ENCODE assay signal across 8 cellular contexts in the genomic region with DNA sequence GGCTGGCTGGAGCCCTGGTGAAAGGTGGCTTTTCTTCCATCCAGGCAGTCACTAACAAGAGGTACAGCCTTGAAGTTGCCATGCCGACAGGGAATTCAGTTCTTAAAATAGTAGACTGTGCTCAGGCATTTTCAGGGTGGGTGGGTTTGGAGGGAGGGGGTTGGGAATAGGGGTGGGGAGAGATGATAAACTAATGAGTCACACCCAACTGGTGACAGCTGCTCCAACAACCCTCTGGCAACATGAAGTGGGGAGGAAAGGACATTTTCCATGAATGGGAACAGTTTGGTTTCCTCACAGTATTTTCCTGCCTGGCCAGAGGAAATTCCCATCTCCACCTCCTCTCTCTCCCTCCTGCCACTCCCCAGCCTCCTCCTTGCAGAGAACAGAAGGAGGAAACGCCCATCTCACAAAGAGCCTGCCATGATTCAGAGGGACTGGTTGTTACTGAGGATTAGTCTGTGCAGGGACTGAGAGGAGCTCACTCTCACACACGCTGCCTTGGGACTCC.
A peak's percentile ranks its signal among the peaks of the same experiment; 100 is the strongest.
DNase-seq lines count a peak whose midpoint lies in the region; ATAC-seq and TF ChIP-seq lines count a peak whose summit lies in the region.

No MANE protein-coding gene starts in this region.

- TF ChIP-seq CTCF in left lung (IDR thresholded peaks at IDR 0.05), result no peak

- H3K36me3 ChIP-seq in ACC112 (ENCODE audit: insufficient read depth, low read length), result no peaks in the 10 kb centered on the region
- H3K36me3 ChIP-seq in left lung, result no peaks in the 10 kb centered on the region

- H3K4me3 ChIP-seq in ACC112 (ENCODE audit: low read depth, low read length) (no peak overlapping the region; the same call in 1 of the 2 replicates), left lung (no peak overlapping the region)

- H3K27me3 ChIP-seq in ACC112 (ENCODE audit: insufficient read depth, low read length) (no peaks in the 10 kb centered on the region), left lung (no peaks in the 10 kb centered on the region)

- H3K27ac ChIP-seq in ACC112 (ENCODE audit: low read depth, low read length) (peak overlapping the region; percentile 43), left lung (no peak overlapping the region)

- DNase-seq in M059J (ENCODE audit: low read depth), result peak; percentile 87
- DNase-seq in cerebellar cortex (ENCODE audit: low spot score), result peak; percentile 49
- peak in 1 of 2 donors; percentile 20 for DNase-seq in left lung
- no peak for DNase-seq in GDM1 (lab: John Stamatoyannopoulos, UW)
- no peak for DNase-seq in stimulated activated CD4-positive, alpha-beta T cell treated with anti-CD3 and anti-CD28 coated beads, Interleukin-2, amount 100 ng/mL, for 24 hours
- no peak for DNase-seq in activated gamma-delta T cell (lab: John Stamatoyannopoulos, UW)
- DNase-seq in putamen (ENCODE audit: low spot score), result no peak

- peaks cover 20% of the 10 kb centered on the region for H3K4me1 ChIP-seq in ACC112 (ENCODE audit: control insufficient read depth, insufficient read depth, low read length, unreplicated experiment)
- peaks cover 8 to 17% of the 10 kb centered on the region in 2 donors for H3K4me1 ChIP-seq in left lung

- H2AFZ ChIP-seq in ACC112 (ENCODE audit: low read length, unreplicated experiment), result no peak overlapping the region

- H3K79me2 ChIP-seq in ACC112 (ENCODE audit: control insufficient read depth, insufficient read depth, low read length, unreplicated experiment), result no peaks in the 10 kb centered on the region

- H3K9me3 ChIP-seq in left lung, result no peaks in the 10 kb centered on the region

- intact Hi-C loops in left lung (cut with DNase I), result no loop called here

- ATAC-seq in left lung, result peak; percentile 78

Comparison
In these comparisons a context has a peak if more than half of its experiments do, and no peak if none do; other contexts are left out.
1. DNase-seq: peak in M059J (single experiment) and cerebellar cortex (single experiment); none in GDM1 (single experiment), stimulated activated CD4-positive, alpha-beta T cell treated with anti-CD3 and anti-CD28 coated beads, Interleukin-2, amount 100 ng/mL, for 24 hours (0 of 2), activated gamma-delta T cell (single experiment) and putamen (single experiment).